8 cellular contexts compared by ENCODE assay signal in genomic region chr9:137188086-137188489, GRCh38. TPM values are rescaled to one million over a fixed set of nuclear protein-coding genes. Genes with fewer than 3 reads are reported as not detected.
A peak's percentile ranks its signal among the peaks of the same experiment; 100 is the strongest.
DNase-seq lines count a peak whose midpoint lies in the region; ATAC-seq and TF ChIP-seq lines count a peak whose summit lies in the region.

No MANE protein-coding gene starts in this region.

- peak overlapping the region; percentile 96 for H3K27ac ChIP-seq in cardiac muscle cell
- peak overlapping the region; percentile 71 for H3K27ac ChIP-seq in mammary epithelial cell (ENCODE audit: insufficient read depth, low read depth, low read length)
- H3K27ac ChIP-seq in aorta (ENCODE audit: low read depth in 1 of 2, low read length in 2 of 2) = peak overlapping the region in 1 of 2 donors; percentile 29

- no peak for DNase-seq in cardiac muscle cell (ENCODE audit: low read depth in 1 of 2, low spot score in 1 of 2)
- no peak for DNase-seq in left ventricle myocardium superior
- DNase-seq in mammary epithelial cell = no peak
- DNase-seq in mesothelial cell of epicardium (ENCODE audit: low spot score in 2 of 2, unreplicated experiment in 2 of 2) = no peak
- DNase-seq in aorta = no peak
- no peak for DNase-seq in activated gamma-delta T cell treated with Interleukin-2 at 50 U/mL for 16 hours
- no peak for DNase-seq in nucleus accumbens (lab: John Stamatoyannopoulos, UW)

- peak overlapping the region; percentile 93 for H3K27ac Mint-ChIP-seq in mesothelial cell of epicardium

- peaks cover 18% of the 10 kb centered on the region for H3K4me1 ChIP-seq in cardiac muscle cell (ENCODE audit: low read depth)
- peaks cover 28% of the 10 kb centered on the region for H3K4me1 ChIP-seq in mammary epithelial cell (ENCODE audit: insufficient read depth, low read length)
- H3K4me1 ChIP-seq in aorta (ENCODE audit: control insufficient read depth in 1 of 2, insufficient read depth in 2 of 2, low read length in 2 of 2) = no peaks in the 10 kb centered on the region

- H3K79me2 ChIP-seq in mammary epithelial cell (ENCODE audit: insufficient read depth, low read length) = peaks cover 55% of the 10 kb centered on the region

- 5% methylated on average over 17 of the region's 31 CpGs for WGBS in mammary epithelial cell (ENCODE audit: low coverage, missing lambda C conversion rate)
- 0% methylated on average over 16 to 31 of the region's 31 CpGs for WGBS in aorta, 2 donors

- in situ Hi-C loops in mammary epithelial cell (cut with MboI; ENCODE audit: low sequenced_read_pairs in 2 of 2) = loop anchor here in 1 of 2 donors (5.0 kb wide), 1 partner anchor 39 kb away; the partner anchor contains the start of genes CYSRT1 and RNF224

- H3K9me3 ChIP-seq in cardiac muscle cell (ENCODE audit: low read depth) (no peaks in the 10 kb centered on the region), mammary epithelial cell (replicated peaks; ENCODE audit: insufficient read depth, low read length) (no peaks in the 10 kb centered on the region), aorta (ENCODE audit: control insufficient read depth, low read length) (no peaks in the 10 kb centered on the region)

- no peaks in the 10 kb centered on the region for H3K27me3 ChIP-seq in cardiac muscle cell
- no peaks in the 10 kb centered on the region for H3K27me3 ChIP-seq in mammary epithelial cell (ENCODE audit: insufficient read depth, low read length)
- no peaks in the 10 kb centered on the region for H3K27me3 ChIP-seq in aorta (ENCODE audit: control insufficient read depth in 1 of 2, insufficient read depth in 2 of 2, low read length in 1 of 2)

- H3K4me2 ChIP-seq in mammary epithelial cell (ENCODE audit: insufficient read depth, low read depth, low read length) = peak overlapping the region; percentile 91

- H3K36me3 ChIP-seq in cardiac muscle cell (peaks cover 12% of the 10 kb centered on the region), mammary epithelial cell (ENCODE audit: insufficient read depth, low read length) (no peaks in the 10 kb centered on the region), aorta (ENCODE audit: control insufficient read depth in 1 of 2, insufficient read depth in 2 of 2, low read length in 1 of 2) (peaks cover 0 to under 1% of the 10 kb centered on the region in 2 donors)

- H4K20me1 ChIP-seq in mammary epithelial cell (ENCODE audit: insufficient read depth, low read length) = no peaks in the 10 kb centered on the region

- peak overlapping the region; percentile 90 for H2AFZ ChIP-seq in mammary epithelial cell (ENCODE audit: low read depth, low read length)

- H3K36me3 Mint-ChIP-seq in mesothelial cell of epicardium = peaks cover 6% of the 10 kb centered on the region

- H3K27me3 Mint-ChIP-seq in mesothelial cell of epicardium (ENCODE audit: low read depth) = no peaks in the 10 kb centered on the region

- H3K4me3 Mint-ChIP-seq in mesothelial cell of epicardium = peak overlapping the region; percentile 93

- no peak for TF ChIP-seq CTCF in cardiac muscle cell (IDR thresholded peaks at IDR 0.05; ENCODE audit: low read depth, low read length)
- TF ChIP-seq CTCF in mammary epithelial cell (conservative IDR thresholded peaks at IDR 0.05 in 1 of 2, IDR thresholded peaks at IDR 0.05 in 1 of 2; ENCODE audit: extremely low read depth in 1 of 2, insufficient read depth in 1 of 2, low read depth in 1 of 2, low read length in 2 of 2) = no peak
- no peak for TF ChIP-seq CTCF in mesothelial cell of epicardium (IDR thresholded peaks at IDR 0.05; ENCODE audit: unreplicated experiment)

- peak overlapping the region; percentile 78 for H3K9ac ChIP-seq in mammary epithelial cell (ENCODE audit: insufficient read depth, low read length)

- H3K4me3 ChIP-seq in cardiac muscle cell = peak overlapping the region; percentile 82
- peak overlapping the region; percentile 87 to 98 (median 92) for H3K4me3 ChIP-seq in mammary epithelial cell (replicated peaks in 1 of 3; ENCODE audit: insufficient read depth in 1 of 3, low read depth in 2 of 3, low read length in 3 of 3)
- peak overlapping the region; percentile 63 to 74 for H3K4me3 ChIP-seq in aorta (ENCODE audit: low read length in 2 of 2)

- intact Hi-C loops in left ventricle myocardium superior (cut with micrococcal nuclease) = no loop called here
- intact Hi-C loops in mammary epithelial cell (cut with micrococcal nuclease) = loop anchor here (2.0 kb wide), 2 partner anchors 49 to 59 kb away; no protein-coding TSS in a partner anchor
- intact Hi-C loops in aorta (cut with DNase I) = no loop called here

- H3K4me1 Mint-ChIP-seq in mesothelial cell of epicardium = peaks cover 30% of the 10 kb centered on the region

- H3K9me3 Mint-ChIP-seq in mesothelial cell of epicardium = no peaks in the 10 kb centered on the region

- dilution Hi-C loops in mammary epithelial cell (cut with HindIII; ENCODE audit: low sequenced_read_pairs) = no loop called here

- ATAC-seq in left ventricle myocardium superior (no peak), aorta (ENCODE audit: low FRiP score) (no peak), HG03175 (IDR thresholded peaks at IDR 0.05; ENCODE audit: unreplicated experiment) (no peak)

- BruUV-seq in mammary epithelial cell (replicated peaks; lab: Mats Ljungman, UMichigan) = TSS peak; percentile 69

- CTCF ChIA-PET in mammary epithelial cell (lab: Charles Lee; ENCODE audit: low non-redundant PET) = interaction anchor here (0.5 kb wide), 1 partner anchor 494 kb away, joined by 4 read pairs; no protein-coding TSS in a partner anchor

RNA-seq across cellular contexts. Expression of gene ANAPC2, which starts 0.3 kb away (rescaled TPM):
- total RNA-seq in cardiac muscle cell (29.8 and 42.8 TPM in 2 replicates), left ventricle myocardium superior (38.2 TPM), mammary epithelial cell (10 to 100 TPM; 15.5 to 45.3 TPM), mesothelial cell of epicardium (86.1 to 89.3 TPM (median 87.1 TPM) in 3 replicates), aorta (10 to 100 TPM; 38.7 to 54.0 TPM)
- polyA plus RNA-seq in cardiac muscle cell (15.5 and 17.9 TPM in 2 replicates), mammary epithelial cell (16.7 TPM), aorta (10 to 100 TPM; 13.3 to 84.5 TPM)
- polyA minus RNA-seq in mammary epithelial cell = 8.6 TPM

RNA-seq across cellular contexts. Expression of gene SSNA1, which starts 0.4 kb away (rescaled TPM):
- 64.5 and 90.3 TPM in 2 replicates for total RNA-seq in cardiac muscle cell
- 77.9 and 110 TPM in 2 replicates for polyA plus RNA-seq in cardiac muscle cell
- 77.7 TPM for total RNA-seq in left ventricle myocardium superior
- 10 to 100 TPM; 36.2 to 70.2 TPM for total RNA-seq in mammary epithelial cell
- 88.5 TPM for polyA plus RNA-seq in mammary epithelial cell
- 35.8 TPM for polyA minus RNA-seq in mammary epithelial cell
- total RNA-seq in mesothelial cell of epicardium = 40.9 to 43.8 TPM (median 42.8 TPM) in 3 replicates
- 10 to 100 TPM; 30.5 to 37.4 TPM for total RNA-seq in aorta
- 10 to 100 TPM; 77.0 to 87.1 TPM for polyA plus RNA-seq in aorta

RNA-seq across cellular contexts. Expression of gene TPRN, which starts 12.5 kb away (rescaled TPM):
- total RNA-seq in cardiac muscle cell (26.4 and 31.2 TPM in 2 replicates), left ventricle myocardium superior (21.7 TPM), mammary epithelial cell (10 to 100 TPM in 1 of 2 donors, 1 to 10 TPM in 1; 4.0 to 10.5 TPM), mesothelial cell of epicardium (16.7 to 18.5 TPM (median 17.6 TPM) in 3 replicates), aorta (1 to 10 TPM; 4.3 to 5.9 TPM)
- polyA plus RNA-seq in cardiac muscle cell (34.7 and 44.8 TPM in 2 replicates), mammary epithelial cell (3.3 TPM), aorta (10 to 100 TPM in 1 of 2 donors, 1 to 10 TPM in 1; 5.5 to 10.8 TPM)
- polyA minus RNA-seq in mammary epithelial cell = 1.7 TPM

RNA-seq across cellular contexts. Expression of gene TMEM210, which starts 16.2 kb away (rescaled TPM):
- total RNA-seq in cardiac muscle cell (not detected in 2 replicates), left ventricle myocardium superior (not detected), mammary epithelial cell (not detected), mesothelial cell of epicardium (not detected in 3 replicates), aorta (not detected)
- polyA plus RNA-seq in cardiac muscle cell (not detected in 2 replicates), mammary epithelial cell (not detected), aorta (not detected)
- not detected for polyA minus RNA-seq in mammary epithelial cell

RNA-seq across cellular contexts. Expression of gene TMEM203, which starts 17.4 kb away (rescaled TPM):
- total RNA-seq in cardiac muscle cell = 44.7 and 50.0 TPM in 2 replicates
- polyA plus RNA-seq in cardiac muscle cell = 86.6 and 99.2 TPM in 2 replicates
- total RNA-seq in left ventricle myocardium superior = 43.3 TPM
- 10 to 100 TPM; 29.7 to 35.3 TPM for total RNA-seq in mammary epithelial cell
- 39.6 TPM for polyA plus RNA-seq in mammary epithelial cell
- 65.7 TPM for polyA minus RNA-seq in mammary epithelial cell
- 32.7 to 35.5 TPM (median 33.0 TPM) in 3 replicates for total RNA-seq in mesothelial cell of epicardium
- total RNA-seq in aorta = 10 to 100 TPM; 21.5 to 25.7 TPM
- 10 to 100 TPM; 25.9 to 27.5 TPM for polyA plus RNA-seq in aorta
